ENCODE assay signal across 24 cellular contexts in genomic region chr2:99809259-99809900, GRCh38.
"Had no signal": no experiment of that assay in that cellular context is flagged by ENCODE, and none has a peak within 500 bp of the region (broad histone marks: within the 10 kb centered on the region; RNA-seq: fewer than 3 reads in every experiment).

No MANE protein-coding gene starts in this region.

- H3K4me1 Mint-ChIP-seq: activated CD4-positive, alpha-beta T cell treated with anti-CD3 and anti-CD28 coated beads for 36 hours; activated naive CD8-positive, alpha-beta T cell treated with anti-CD3 and anti-CD28 coated beads, Interleukin-2, amount 10 ng/mL, durations not matched to agents 7 days and 5 days; immature natural killer cell; T-cell had no signal

- H3K27ac Mint-ChIP-seq: activated B cell treated with CpG ODN at 0.5 μM for 24 hours; activated CD4-positive, alpha-beta T cell treated with anti-CD3 and anti-CD28 coated beads for 36 hours; activated naive CD8-positive, alpha-beta T cell treated with anti-CD3 and anti-CD28 coated beads, Interleukin-2, amount 10 ng/mL, durations not matched to agents 7 days and 5 days; immature natural killer cell; T-cell; type B pancreatic cell had no signal

- H3K36me3 Mint-ChIP-seq: activated naive CD8-positive, alpha-beta T cell treated with anti-CD3 and anti-CD28 coated beads, Interleukin-2, amount 10 ng/mL, durations not matched to agents 7 days and 5 days; immature natural killer cell; type B pancreatic cell had no signal

- H3K27ac ChIP-seq: foreskin keratinocyte, left ventricle myocardium inferior, sigmoid colon, thoracic aorta had no signal

- FAIRE-seq: endometrium had no signal

- DNase-seq: activated B cell treated with CpG ODN at 0.5 μM for 24 hours; activated CD4-positive, alpha-beta T cell treated with anti-CD3 and anti-CD28 coated beads for 36 hours; activated CD4-positive, alpha-beta T cell treated with anti-CD3 and anti-CD28 coated beads, Interleukin-2, amount 50 U/mL, for 4 hours; activated CD8-positive, alpha-beta memory T cell treated with anti-CD3 and anti-CD28 coated beads for 24 hours; activated CD8-positive, alpha-beta memory T cell treated with anti-CD3 and anti-CD28 coated beads, Interleukin-2, amount 50 U/mL, for 4 hours; activated naive CD4-positive, alpha-beta T cell treated with Interleukin-2 at 50 U/mL for 16 hours; activated naive CD8-positive, alpha-beta T cell treated with anti-CD3 and anti-CD28 coated beads, Interleukin-2, amount 10 ng/mL, durations not matched to agents 7 days and 5 days; activated T-cell treated with anti-CD3 and anti-CD28 coated beads, Interleukin-2, amount 50 U/mL, for 4 hours; amniotic stem cell; cerebellar nuclear complex; effector CD4-positive, alpha-beta T cell; erythroblast; immature natural killer cell; left ventricle myocardium inferior; midbrain; sigmoid colon; stimulated activated CD4-positive, alpha-beta T cell treated with anti-CD3 and anti-CD28 coated beads, Interleukin-4, amount 100 ng/mL, for 1 hour; stimulated activated naive CD4-positive, alpha-beta T cell treated with Interleukin-2 at 50 U/mL for 16 hours; T-cell; T1000 had no signal

- H3K9me3 Mint-ChIP-seq: activated B cell treated with CpG ODN at 0.5 μM for 24 hours; activated naive CD8-positive, alpha-beta T cell treated with anti-CD3 and anti-CD28 coated beads, Interleukin-2, amount 10 ng/mL, durations not matched to agents 7 days and 5 days; activated T-cell treated with anti-CD3 and anti-CD28 coated beads, Interleukin-2, amount 50 U/mL, for 4 hours; immature natural killer cell; T-cell; type B pancreatic cell had no signal

- H3K9me3 ChIP-seq: left ventricle myocardium inferior, sigmoid colon, thoracic aorta had no signal

- H3K36me3 ChIP-seq: left ventricle myocardium inferior, sigmoid colon, thoracic aorta had no signal

- H3K4me3 ChIP-seq: left ventricle myocardium inferior, sigmoid colon, thoracic aorta had no signal

- ATAC-seq: activated CD4-positive, alpha-beta T cell treated with anti-CD3 and anti-CD28 coated beads for 36 hours; activated T-cell treated with anti-CD3 and anti-CD28 coated beads, Interleukin-2, amount 50 U/mL, for 4 hours; foreskin keratinocyte; T-cell had no signal

- H3K27me3 ChIP-seq: sigmoid colon had no signal

- H3K27me3 Mint-ChIP-seq: activated B cell treated with CpG ODN at 0.5 μM for 24 hours; activated CD4-positive, alpha-beta T cell treated with anti-CD3 and anti-CD28 coated beads for 36 hours; T-cell had no signal

- H3K4me1 ChIP-seq: foreskin keratinocyte, sigmoid colon had no signal

- H3K4me3 Mint-ChIP-seq: activated B cell treated with CpG ODN at 0.5 μM for 24 hours; activated CD4-positive, alpha-beta T cell treated with anti-CD3 and anti-CD28 coated beads for 36 hours; activated naive CD8-positive, alpha-beta T cell treated with anti-CD3 and anti-CD28 coated beads, Interleukin-2, amount 10 ng/mL, durations not matched to agents 7 days and 5 days; activated T-cell treated with anti-CD3 and anti-CD28 coated beads, Interleukin-2, amount 50 U/mL, for 4 hours; immature natural killer cell; T-cell; type B pancreatic cell had no signal
